Comparison of ENCODE assay signal across 1 cellular context in the genomic region with DNA sequence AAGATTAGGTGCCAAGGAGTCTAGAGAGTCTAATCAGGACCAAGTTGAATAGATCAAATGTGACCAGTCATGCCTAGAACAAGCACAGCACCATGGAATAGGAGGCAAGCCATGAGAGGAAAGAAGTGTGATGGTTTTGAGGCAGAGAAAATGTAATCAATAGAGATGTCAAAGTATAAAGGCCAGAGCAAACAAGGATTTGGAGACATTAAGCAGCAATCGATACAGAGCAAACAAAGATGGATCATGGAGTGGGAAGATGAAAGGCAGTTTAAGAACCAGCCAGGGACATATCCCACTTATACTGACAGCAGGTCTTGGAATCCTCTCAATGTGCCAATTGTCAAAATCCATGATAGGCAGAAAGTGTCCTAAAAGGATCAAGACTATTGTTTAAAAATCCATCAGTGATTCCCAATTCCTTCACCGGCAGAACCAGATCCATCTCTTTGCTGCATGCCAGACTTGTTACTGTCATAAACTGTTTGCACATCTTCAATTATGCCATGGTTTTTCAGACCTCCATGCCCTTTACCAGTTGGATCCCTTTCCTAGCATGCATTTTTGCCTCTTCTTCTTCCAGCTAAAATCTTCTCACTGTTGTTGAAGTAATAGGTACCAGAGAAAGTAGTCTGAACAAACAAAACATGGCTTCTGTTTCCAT.
TF ChIP-seq lines count a peak whose summit lies in the region.

No MANE protein-coding gene starts in this region.

TF ChIP-seq in HepG2, 621 proteins besides CTCF, POLR2A, EP300 and RAD21 (continued from another document and continues in another):
- TF ChIP-seq SOX13 (IDR thresholded peaks at IDR 0.05), result peak; percentile 72
- peak in 1 of 2 experiments; percentile 85; a peak in 2 of 4 replicates for TF ChIP-seq SOX13 (CRISPR knock-in tag; conservative IDR thresholded peaks at IDR 0.05 in 1 of 2, IDR thresholded peaks at IDR 0.05 in 1 of 2)
- TF ChIP-seq, protein P1, sequence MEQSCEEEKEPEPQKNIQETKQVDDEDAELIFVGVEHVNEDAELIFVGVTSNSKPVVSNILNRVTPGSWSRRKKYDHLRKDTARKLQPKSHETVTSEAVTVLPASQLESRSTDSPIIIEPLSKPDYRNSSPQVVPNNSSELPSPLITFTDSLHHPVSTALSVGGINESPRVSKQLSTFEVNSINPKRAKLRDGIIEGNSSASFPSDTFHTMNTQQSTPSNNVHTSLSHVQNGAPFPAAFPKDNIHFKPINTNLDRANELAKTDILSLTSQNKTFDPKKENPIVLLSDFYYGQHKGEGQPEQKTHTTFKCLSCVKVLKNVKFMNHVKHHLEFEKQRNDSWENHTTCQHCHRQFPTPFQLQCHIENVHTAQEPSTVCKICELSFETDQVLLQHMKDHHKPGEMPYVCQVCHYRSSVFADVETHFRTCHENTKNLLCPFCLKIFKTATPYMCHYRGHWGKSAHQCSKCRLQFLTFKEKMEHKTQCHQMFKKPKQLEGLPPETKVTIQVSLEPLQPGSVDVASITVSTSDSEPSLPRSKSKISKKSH (CRISPR knock-in tag; IDR thresholded peaks at IDR 0.05; ENCODE audit: borderline replicate concordance), result no peak
- TF ChIP-seq SNAI1 (CRISPR knock-in tag; IDR thresholded peaks at IDR 0.05; ENCODE audit: borderline replicate concordance), result no peak
- no peak for TF ChIP-seq MTF2 (CRISPR knock-in tag; IDR thresholded peaks at IDR 0.05; ENCODE audit: borderline replicate concordance)
- TF ChIP-seq HMG20A (CRISPR knock-in tag; IDR thresholded peaks at IDR 0.05; ENCODE audit: borderline replicate concordance), result peak; percentile 55; the same call in 1 of the 2 replicates
- TF ChIP-seq HNF4G (IDR thresholded peaks at IDR 0.05; ENCODE audit: borderline replicate concordance, low read depth, low read length), result peak; percentile 11; the same call in 1 of the 2 replicates
- TF ChIP-seq HNF4G (CRISPR knock-in tag; IDR thresholded peaks at IDR 0.05; ENCODE audit: borderline replicate concordance, low read depth), result no peak
- no peak for TF ChIP-seq HOXA5 (CRISPR knock-in tag; IDR thresholded peaks at IDR 0.05)
- TF ChIP-seq ZNF264 (CRISPR knock-in tag; IDR thresholded peaks at IDR 0.05), result no peak
- peak; percentile 27; the same call in 1 of the 2 replicates for TF ChIP-seq ZMYM4 (CRISPR knock-in tag; IDR thresholded peaks at IDR 0.05)
- TF ChIP-seq ARID3A (IDR thresholded peaks at IDR 0.05; ENCODE audit: low read depth, low read length), result peak; percentile 98
- no peak for TF ChIP-seq FOXP1 (IDR thresholded peaks at IDR 0.05)
- TF ChIP-seq FOXP1 (CRISPR knock-in tag; IDR thresholded peaks at IDR 0.05), result peak; percentile 46; the same call in 1 of the 2 replicates
- no peak for TF ChIP-seq CBX5 (CRISPR knock-in tag; IDR thresholded peaks at IDR 0.05; ENCODE audit: borderline replicate concordance)
- TF ChIP-seq CSRNP1 (CRISPR knock-in tag; IDR thresholded peaks at IDR 0.05), result no peak
- peak; percentile 66; the same call in 1 of the 2 replicates for TF ChIP-seq NFIC (IDR thresholded peaks at IDR 0.05; ENCODE audit: low read length)
- no peak for TF ChIP-seq KDM3A (CRISPR knock-in tag; IDR thresholded peaks at IDR 0.05; ENCODE audit: low read depth)
- TF ChIP-seq CERS6 (CRISPR knock-in tag; IDR thresholded peaks at IDR 0.05), result no peak
- TF ChIP-seq POLR2AphosphoS2 (IDR thresholded peaks at IDR 0.05; ENCODE audit: low read depth, low read length), result no peak
- TF ChIP-seq PHB2 (IDR thresholded peaks at IDR 0.05; ENCODE audit: partially characterized antibody), result no peak
- no peak for TF ChIP-seq ZNF792 (CRISPR knock-in tag; IDR thresholded peaks at IDR 0.05)
- TF ChIP-seq ZFP90 (CRISPR knock-in tag; IDR thresholded peaks at IDR 0.05; ENCODE audit: borderline replicate concordance), result no peak
- TF ChIP-seq ARID5B (CRISPR knock-in tag; IDR thresholded peaks at IDR 0.05), result peak; percentile 78
- 0 out of 2 replicates have a peak, but pooled peaks have one; percentile 21 for TF ChIP-seq KAT8 (CRISPR knock-in tag; IDR thresholded peaks at IDR 0.05)
- peak; percentile 43; the same call in 1 of the 2 replicates for TF ChIP-seq MLX (CRISPR knock-in tag; IDR thresholded peaks at IDR 0.05)
- no peak for TF ChIP-seq JUN (CRISPR knock-in tag; IDR thresholded peaks at IDR 0.05)
- no peak for TF ChIP-seq NCOA5 (CRISPR knock-in tag; IDR thresholded peaks at IDR 0.05)
- TF ChIP-seq TSC22D2 (CRISPR knock-in tag; IDR thresholded peaks at IDR 0.05; ENCODE audit: borderline replicate concordance), result no peak
- TF ChIP-seq PCBP2 (optimal IDR thresholded peaks at IDR 0.05; ENCODE audit: low read depth, low read length, poor library complexity, severe bottlenecking), result no peak
- TF ChIP-seq XBP1 (CRISPR knock-in tag; IDR thresholded peaks at IDR 0.05), result no peak
- peak; percentile 97 for TF ChIP-seq HHEX (CRISPR knock-in tag; IDR thresholded peaks at IDR 0.05)
- no peak for TF ChIP-seq ZKSCAN8 (CRISPR knock-in tag; IDR thresholded peaks at IDR 0.05; ENCODE audit: borderline replicate concordance)
- peak; percentile 93 for TF ChIP-seq FOXA3 (CRISPR knock-in tag; IDR thresholded peaks at IDR 0.05)
- TF ChIP-seq ZNF205 (CRISPR knock-in tag; IDR thresholded peaks at IDR 0.05), result no peak
- TF ChIP-seq SALL1 (CRISPR knock-in tag; IDR thresholded peaks at IDR 0.05), result peak; percentile 61; the same call in 1 of the 2 replicates
- TF ChIP-seq ZNF772 (CRISPR knock-in tag; IDR thresholded peaks at IDR 0.05), result no peak
- no peak for TF ChIP-seq MED13 (CRISPR knock-in tag; IDR thresholded peaks at IDR 0.05)
- TF ChIP-seq NR2F6 (IDR thresholded peaks at IDR 0.05), result peak; percentile 65
- TF ChIP-seq NR2F6 (CRISPR knock-in tag; IDR thresholded peaks at IDR 0.05), result peak; percentile 40; the same call in 1 of the 2 replicates
- TF ChIP-seq GFI1 (CRISPR knock-in tag; IDR thresholded peaks at IDR 0.05; ENCODE audit: borderline replicate concordance), result 0 out of 2 replicates have a peak, but pooled peaks have one; percentile 30
- no peak for TF ChIP-seq RBFOX2 (IDR thresholded peaks at IDR 0.05; ENCODE audit: low read depth, low read length)
- TF ChIP-seq ZNF20 (CRISPR knock-in tag; IDR thresholded peaks at IDR 0.05), result no peak
- no peak for TF ChIP-seq TAF1 (CRISPR knock-in tag; IDR thresholded peaks at IDR 0.05)
- TF ChIP-seq THAP11 (CRISPR knock-in tag; IDR thresholded peaks at IDR 0.05), result 0 out of 2 replicates have a peak, but pooled peaks have one; percentile 16
- no peak for TF ChIP-seq SOX6 (IDR thresholded peaks at IDR 0.05)
- peak; percentile 88 for TF ChIP-seq SOX6 (CRISPR knock-in tag; IDR thresholded peaks at IDR 0.05)
- TF ChIP-seq ZNF333 (CRISPR knock-in tag; IDR thresholded peaks at IDR 0.05; ENCODE audit: borderline replicate concordance), result no peak
- TF ChIP-seq FOSL2 (CRISPR knock-in tag; IDR thresholded peaks at IDR 0.05), result peak; percentile 60
- TF ChIP-seq RARG (CRISPR knock-in tag; IDR thresholded peaks at IDR 0.05; ENCODE audit: low read depth), result no peak
- TF ChIP-seq, protein P2, sequence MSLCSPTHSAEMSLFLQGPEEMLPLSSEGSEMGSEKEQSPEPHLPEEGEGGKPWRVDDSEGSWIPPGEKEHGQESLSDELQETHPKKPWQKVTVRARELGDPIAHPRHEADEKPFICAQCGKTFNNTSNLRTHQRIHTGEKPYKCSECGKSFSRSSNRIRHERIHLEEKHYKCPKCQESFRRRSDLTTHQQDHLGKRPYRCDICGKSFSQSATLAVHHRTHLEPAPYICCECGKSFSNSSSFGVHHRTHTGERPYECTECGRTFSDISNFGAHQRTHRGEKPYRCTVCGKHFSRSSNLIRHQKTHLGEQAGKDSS (CRISPR knock-in tag; IDR thresholded peaks at IDR 0.05; ENCODE audit: borderline replicate concordance, low read depth), result no peak
- TF ChIP-seq GPN1 (CRISPR knock-in tag; IDR thresholded peaks at IDR 0.05; ENCODE audit: borderline replicate concordance), result no peak
- no peak for TF ChIP-seq U2AF2 (IDR thresholded peaks at IDR 0.05; ENCODE audit: low read depth, low read length)
- TF ChIP-seq KDM5A (IDR thresholded peaks at IDR 0.05; ENCODE audit: borderline replicate concordance, low read length), result no peak
- TF ChIP-seq, protein P3, sequence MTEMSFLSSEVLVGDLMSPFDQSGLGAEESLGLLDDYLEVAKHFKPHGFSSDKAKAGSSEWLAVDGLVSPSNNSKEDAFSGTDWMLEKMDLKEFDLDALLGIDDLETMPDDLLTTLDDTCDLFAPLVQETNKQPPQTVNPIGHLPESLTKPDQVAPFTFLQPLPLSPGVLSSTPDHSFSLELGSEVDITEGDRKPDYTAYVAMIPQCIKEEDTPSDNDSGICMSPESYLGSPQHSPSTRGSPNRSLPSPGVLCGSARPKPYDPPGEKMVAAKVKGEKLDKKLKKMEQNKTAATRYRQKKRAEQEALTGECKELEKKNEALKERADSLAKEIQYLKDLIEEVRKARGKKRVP (CRISPR knock-in tag; IDR thresholded peaks at IDR 0.05), result no peak
- TF ChIP-seq CREM (IDR thresholded peaks at IDR 0.05), result peak; percentile 61; the same call in 1 of the 2 replicates
- TF ChIP-seq CREM (CRISPR knock-in tag; IDR thresholded peaks at IDR 0.05), result no peak
- no peak for TF ChIP-seq ZNF710 (CRISPR knock-in tag; IDR thresholded peaks at IDR 0.05; ENCODE audit: borderline replicate concordance)
